ENCODE assay signal across 1 cellular context in genomic region chr15:88653200-88654064, GRCh38.
TF ChIP-seq lines count a peak whose summit lies in the region.

No MANE protein-coding gene starts in this region.

TF ChIP-seq in GM12878, 131 proteins besides CTCF, POLR2A, EP300 and RAD21:
- TF ChIP-seq SIN3A (IDR thresholded peaks at IDR 0.05; ENCODE audit: low read depth, low read length) (no peak), KLF5 (IDR thresholded peaks at IDR 0.05; ENCODE audit: partially characterized antibody) (no peak), ZNF274 (IDR thresholded peaks at IDR 0.05; ENCODE audit: insufficient read depth, insufficient read length) (no peak), MYC (IDR thresholded peaks at IDR 0.05; ENCODE audit: insufficient read depth, insufficient read length, insufficient replicate concordance, low read length, severe bottlenecking) (no peak), TAF1 (IDR thresholded peaks at IDR 0.05; ENCODE audit: borderline replicate concordance, low read depth, low read length) (no peak), PBX3 (IDR thresholded peaks at IDR 0.05; ENCODE audit: insufficient replicate concordance, low read depth, low read length) (no peak)
- TF ChIP-seq, protein P1, sequence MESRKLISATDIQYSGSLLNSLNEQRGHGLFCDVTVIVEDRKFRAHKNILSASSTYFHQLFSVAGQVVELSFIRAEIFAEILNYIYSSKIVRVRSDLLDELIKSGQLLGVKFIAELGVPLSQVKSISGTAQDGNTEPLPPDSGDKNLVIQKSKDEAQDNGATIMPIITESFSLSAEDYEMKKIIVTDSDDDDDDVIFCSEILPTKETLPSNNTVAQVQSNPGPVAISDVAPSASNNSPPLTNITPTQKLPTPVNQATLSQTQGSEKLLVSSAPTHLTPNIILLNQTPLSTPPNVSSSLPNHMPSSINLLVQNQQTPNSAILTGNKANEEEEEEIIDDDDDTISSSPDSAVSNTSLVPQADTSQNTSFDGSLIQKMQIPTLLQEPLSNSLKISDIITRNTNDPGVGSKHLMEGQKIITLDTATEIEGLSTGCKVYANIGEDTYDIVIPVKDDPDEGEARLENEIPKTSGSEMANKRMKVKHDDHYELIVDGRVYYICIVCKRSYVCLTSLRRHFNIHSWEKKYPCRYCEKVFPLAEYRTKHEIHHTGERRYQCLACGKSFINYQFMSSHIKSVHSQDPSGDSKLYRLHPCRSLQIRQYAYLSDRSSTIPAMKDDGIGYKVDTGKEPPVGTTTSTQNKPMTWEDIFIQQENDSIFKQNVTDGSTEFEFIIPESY (IDR thresholded peaks at IDR 0.05): no peak
